ENCODE assay signal across 8 cellular contexts in the genomic region with DNA sequence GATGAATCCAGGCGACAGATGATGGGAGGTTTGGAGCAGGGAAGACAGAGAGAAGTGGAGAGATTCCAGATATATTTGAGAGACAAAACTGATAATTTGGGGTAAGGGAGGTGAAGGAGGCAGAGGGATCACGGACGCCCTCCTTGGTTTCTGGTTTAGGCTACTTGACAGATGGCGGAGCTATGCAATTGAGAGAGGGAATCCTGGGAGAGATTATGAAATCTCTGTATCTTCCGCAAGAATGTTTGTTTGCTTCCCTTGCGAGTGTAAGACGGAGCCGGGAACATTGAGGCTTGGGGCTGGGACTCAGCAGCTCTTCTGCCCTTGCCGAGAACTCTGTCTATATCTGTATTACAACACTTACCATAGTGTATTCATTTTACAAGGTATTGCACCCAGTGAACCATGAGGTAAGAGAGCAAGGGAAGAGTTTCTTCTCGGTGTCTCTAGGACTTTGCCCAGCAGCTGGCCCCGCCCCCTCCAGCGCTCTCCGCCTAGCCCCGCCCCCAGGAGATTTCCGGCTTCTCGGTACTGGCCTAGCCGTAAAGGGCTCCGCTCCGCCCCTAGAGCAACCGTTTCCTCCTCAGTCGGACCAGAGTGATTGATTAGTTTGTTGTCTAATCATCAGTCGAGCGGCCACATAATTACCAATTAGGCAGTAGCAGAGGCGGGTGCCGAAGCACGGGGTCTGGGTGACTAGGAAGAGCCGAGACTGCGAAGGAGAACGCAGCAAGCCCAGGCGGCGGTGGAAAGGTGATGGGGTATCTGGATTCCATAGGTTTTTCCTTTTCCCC. TPM values are rescaled to one million over a fixed set of nuclear protein-coding genes. Genes with fewer than 3 reads are reported as not detected.
DNase-seq lines count a peak whose midpoint lies in the region; ATAC-seq and TF ChIP-seq lines count a peak whose summit lies in the region.

A gene with protein sequence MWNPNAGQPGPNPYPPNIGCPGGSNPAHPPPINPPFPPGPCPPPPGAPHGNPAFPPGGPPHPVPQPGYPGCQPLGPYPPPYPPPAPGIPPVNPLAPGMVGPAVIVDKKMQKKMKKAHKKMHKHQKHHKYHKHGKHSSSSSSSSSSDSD (plus strand): TSS at position 695 of the 794 bp plus-strand sequence. CDS start 981 bp downstream, outside the sequence.

- peak within 1 kb of the TSS; percentile 94 for H3K4me3 Mint-ChIP-seq in activated naive CD4-positive, alpha-beta T cell treated with anti-CD3 and anti-CD28 coated beads, Interleukin-2, amount 50 U/mL, for 24 hours

- no peaks in the 10 kb centered on the region for H3K9me3 Mint-ChIP-seq in activated naive CD4-positive, alpha-beta T cell treated with anti-CD3 and anti-CD28 coated beads, Interleukin-2, amount 50 U/mL, for 24 hours

- H3K4me1 Mint-ChIP-seq in activated naive CD4-positive, alpha-beta T cell treated with anti-CD3 and anti-CD28 coated beads, Interleukin-2, amount 50 U/mL, for 24 hours = peaks cover 38% of the 10 kb centered on the region

- ATAC-seq in HG02588 (IDR thresholded peaks at IDR 0.05; ENCODE audit: unreplicated experiment) (peak; percentile 97), SK-N-SH treated with all-trans-retinoic acid at 6 μM for 48 hours (peak; percentile 99)

- H3K27ac ChIP-seq in temporal lobe (ENCODE audit: low read depth, low read length) = peak within 1 kb of the TSS; percentile 96

- H3K27me3 Mint-ChIP-seq in activated naive CD4-positive, alpha-beta T cell treated with anti-CD3 and anti-CD28 coated beads, Interleukin-2, amount 50 U/mL, for 24 hours = no peaks in the 10 kb centered on the region

- H3K27ac Mint-ChIP-seq in activated naive CD4-positive, alpha-beta T cell treated with anti-CD3 and anti-CD28 coated beads, Interleukin-2, amount 50 U/mL, for 24 hours = peak within 1 kb of the TSS; percentile 93

- DNase-seq in NCI-H1092 (lab: John Stamatoyannopoulos, UW) = peak; percentile 97
- DNase-seq in globus pallidus (ENCODE audit: low spot score) = peak; percentile 100
- DNase-seq in occipital lobe (lab: John Stamatoyannopoulos, UW) = peak; percentile 99

- peaks cover 6% of the 10 kb centered on the region for H3K36me3 Mint-ChIP-seq in activated naive CD4-positive, alpha-beta T cell treated with anti-CD3 and anti-CD28 coated beads, Interleukin-2, amount 50 U/mL, for 24 hours

- H3K4me3 ChIP-seq in GM08714 (ENCODE audit: low read length) = peak within 1 kb of the TSS; percentile 73

TF ChIP-seq in SK-N-SH treated with all-trans-retinoic acid at 6 μM for 48 hours, 23 proteins besides CTCF, POLR2A, EP300 and RAD21:
- TF ChIP-seq ZC3H10 (CRISPR knock-in tag; IDR thresholded peaks at IDR 0.05) (no peak), ARNTL (CRISPR knock-in tag; IDR thresholded peaks at IDR 0.05; ENCODE audit: borderline replicate concordance, low read depth) (no peak), ZNF8 (CRISPR knock-in tag; IDR thresholded peaks at IDR 0.05) (peak; percentile 8; the same call in 1 of the 2 replicates), PPARA (CRISPR knock-in tag; IDR thresholded peaks at IDR 0.05; ENCODE audit: borderline replicate concordance) (no peak), ISL1 (CRISPR knock-in tag; IDR thresholded peaks at IDR 0.05) (no peak)
- TF ChIP-seq, protein P1, sequence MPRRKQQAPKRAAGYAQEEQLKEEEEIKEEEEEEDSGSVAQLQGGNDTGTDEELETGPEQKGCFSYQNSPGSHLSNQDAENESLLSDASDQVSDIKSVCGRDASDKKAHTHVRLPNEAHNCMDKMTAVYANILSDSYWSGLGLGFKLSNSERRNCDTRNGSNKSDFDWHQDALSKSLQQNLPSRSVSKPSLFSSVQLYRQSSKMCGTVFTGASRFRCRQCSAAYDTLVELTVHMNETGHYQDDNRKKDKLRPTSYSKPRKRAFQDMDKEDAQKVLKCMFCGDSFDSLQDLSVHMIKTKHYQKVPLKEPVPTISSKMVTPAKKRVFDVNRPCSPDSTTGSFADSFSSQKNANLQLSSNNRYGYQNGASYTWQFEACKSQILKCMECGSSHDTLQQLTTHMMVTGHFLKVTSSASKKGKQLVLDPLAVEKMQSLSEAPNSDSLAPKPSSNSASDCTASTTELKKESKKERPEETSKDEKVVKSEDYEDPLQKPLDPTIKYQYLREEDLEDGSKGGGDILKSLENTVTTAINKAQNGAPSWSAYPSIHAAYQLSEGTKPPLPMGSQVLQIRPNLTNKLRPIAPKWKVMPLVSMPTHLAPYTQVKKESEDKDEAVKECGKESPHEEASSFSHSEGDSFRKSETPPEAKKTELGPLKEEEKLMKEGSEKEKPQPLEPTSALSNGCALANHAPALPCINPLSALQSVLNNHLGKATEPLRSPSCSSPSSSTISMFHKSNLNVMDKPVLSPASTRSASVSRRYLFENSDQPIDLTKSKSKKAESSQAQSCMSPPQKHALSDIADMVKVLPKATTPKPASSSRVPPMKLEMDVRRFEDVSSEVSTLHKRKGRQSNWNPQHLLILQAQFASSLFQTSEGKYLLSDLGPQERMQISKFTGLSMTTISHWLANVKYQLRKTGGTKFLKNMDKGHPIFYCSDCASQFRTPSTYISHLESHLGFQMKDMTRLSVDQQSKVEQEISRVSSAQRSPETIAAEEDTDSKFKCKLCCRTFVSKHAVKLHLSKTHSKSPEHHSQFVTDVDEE (CRISPR knock-in tag; IDR thresholded peaks at IDR 0.05) = no peak

RNA-seq across cellular contexts. Expression of the gene that starts here (rescaled TPM):
- total RNA-seq in occipital lobe (5.9 TPM), temporal lobe (6.4 TPM)

Comparison
In these comparisons a context has a peak if more than half of its experiments do, and no peak if none do; other contexts are left out.
1. Peak in every context shown above with its lines: DNase-seq, ATAC-seq, H3K4me3 ChIP-seq and H3K27ac ChIP-seq.